Comparison of ENCODE assay signal across 2 cellular contexts in genomic region chr1:161016683-161017082, GRCh38.
A peak's percentile ranks its signal among the peaks of the same experiment; 100 is the strongest.
TF ChIP-seq lines count a peak whose summit lies in the region.

No MANE protein-coding gene starts in this region.

TF ChIP-seq in SK-N-SH treated with all-trans-retinoic acid at 6 μM for 48 hours, 23 proteins besides CTCF, POLR2A, EP300 and RAD21:
- TF ChIP-seq ZFP3 (CRISPR knock-in tag; IDR thresholded peaks at IDR 0.05), result peak; percentile 48; the same call in 1 of the 2 replicates

TF ChIP-seq in endothelial cell of umbilical vein, 7 proteins besides CTCF, POLR2A, EP300 and RAD21:
- TF ChIP-seq JUN (IDR thresholded peaks at IDR 0.05; ENCODE audit: borderline replicate concordance, insufficient read depth, insufficient read length, low read depth) (peak; percentile 28), FOS (IDR thresholded peaks at IDR 0.05; ENCODE audit: borderline replicate concordance, insufficient read depth, low read length) (peak; percentile 38)
